8 cellular contexts compared by ENCODE assay signal in the genomic region with DNA sequence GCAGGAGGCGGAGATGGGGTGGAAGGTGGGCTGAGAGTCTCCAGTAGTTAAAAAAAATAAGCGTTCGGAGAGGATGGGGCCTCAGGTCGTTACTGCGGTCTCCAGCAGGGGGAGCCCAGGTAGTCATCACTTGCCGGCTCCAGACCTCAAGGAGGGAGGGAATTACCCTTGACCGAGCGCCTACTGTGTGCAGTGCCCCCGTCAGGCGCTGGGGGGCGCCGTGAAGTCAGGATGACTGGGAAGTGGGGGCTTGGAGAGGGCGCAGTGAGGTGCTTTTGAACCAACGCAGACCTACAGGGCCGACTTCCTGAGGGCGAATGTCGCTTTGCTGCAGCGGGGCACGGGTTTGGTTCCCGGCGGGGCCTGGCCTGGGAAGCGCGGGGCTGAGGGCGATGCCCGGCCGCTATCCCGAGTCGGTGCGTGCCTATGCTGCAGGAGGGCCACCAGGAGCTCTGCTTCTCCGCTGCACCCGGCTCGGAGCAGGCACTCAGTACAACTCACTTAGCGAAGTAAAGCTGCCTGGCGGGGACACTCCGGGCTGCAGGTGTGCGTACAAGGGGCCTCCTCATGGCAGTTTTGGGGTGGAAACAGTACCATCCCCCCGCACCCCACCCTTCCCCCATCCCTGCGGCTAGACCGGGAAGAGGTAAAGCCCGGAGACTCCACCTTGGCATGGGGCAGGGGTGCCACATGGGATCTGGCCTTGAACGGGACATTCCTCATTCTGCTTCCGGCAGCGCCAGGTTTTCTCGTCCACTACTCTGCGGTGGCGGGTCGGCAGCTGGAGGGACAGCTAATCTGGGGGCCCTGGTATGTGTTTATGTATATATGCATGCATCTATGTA.
DNase-seq lines count a peak whose midpoint lies in the region; ATAC-seq and TF ChIP-seq lines count a peak whose summit lies in the region.

No MANE protein-coding gene starts in this region.

- no peak overlapping the region for H3K4ac ChIP-seq in IMR-90 (ENCODE audit: low read depth, low read length)

- no peaks in the 10 kb centered on the region for H3K36me3 Mint-ChIP-seq in activated T-helper 2 cell treated with anti-CD3 and anti-CD28 coated beads, Interferon-gamma antibody, Interleukin-2, Interleukin-4, amounts not matched to agents 10 μg/mL and 5 μg/mL and 100 μg/mL, durations not matched to agents 14 hours and 24 hours and 36 hours (ENCODE audit: low read depth)
- no peaks in the 10 kb centered on the region for H3K36me3 Mint-ChIP-seq in glutamatergic neuron (ENCODE audit: unreplicated experiment)

- H3K27ac Mint-ChIP-seq in activated T-helper 2 cell treated with anti-CD3 and anti-CD28 coated beads, Interferon-gamma antibody, Interleukin-2, Interleukin-4, amounts not matched to agents 10 μg/mL and 5 μg/mL and 100 μg/mL, durations not matched to agents 14 hours and 24 hours and 36 hours, result no peak overlapping the region
- H3K27ac Mint-ChIP-seq in glutamatergic neuron (ENCODE audit: unreplicated experiment), result no peak overlapping the region

- H2BK15ac ChIP-seq in IMR-90 (ENCODE audit: low read depth, low read length), result no peak overlapping the region

- no peak overlapping the region for H2BK120ac ChIP-seq in IMR-90 (ENCODE audit: low read depth, low read length)

- peak; percentile 26 for TF ChIP-seq RAD21 in IMR-90 (IDR thresholded peaks at IDR 0.05; ENCODE audit: low read length)

- no peak overlapping the region for H3K23ac ChIP-seq in IMR-90 (ENCODE audit: low read depth, low read length)

- no peak overlapping the region for H2BK20ac ChIP-seq in IMR-90 (ENCODE audit: low read depth, low read length)

- peaks cover 6% of the 10 kb centered on the region for H3K4me1 Mint-ChIP-seq in activated T-helper 2 cell treated with anti-CD3 and anti-CD28 coated beads, Interferon-gamma antibody, Interleukin-2, Interleukin-4, amounts not matched to agents 10 μg/mL and 5 μg/mL and 100 μg/mL, durations not matched to agents 14 hours and 24 hours and 36 hours (ENCODE audit: low read depth)
- peaks cover 7% of the 10 kb centered on the region for H3K4me1 Mint-ChIP-seq in glutamatergic neuron (ENCODE audit: low read depth, unreplicated experiment)

- H3K56ac ChIP-seq in IMR-90 (ENCODE audit: extremely low read depth, insufficient read depth, low read length), result no peak overlapping the region

- H3K27me3 ChIP-seq in IMR-90 (ENCODE audit: control insufficient read depth, insufficient read depth, low read length), result peaks cover 70% of the 10 kb centered on the region

- no peak for TF ChIP-seq POLR2A in IMR-90 (IDR thresholded peaks at IDR 0.05; ENCODE audit: low read depth, low read length)

- no peak overlapping the region for H3K14ac ChIP-seq in IMR-90 (replicated peaks; ENCODE audit: low read depth, low read length)

- ATAC-seq in GM21528 (IDR thresholded peaks at IDR 0.05; ENCODE audit: low FRiP score, unreplicated experiment) (peak; percentile 71), IMR-90 (ENCODE audit: low read depth) (peak; percentile 89)

- H3K4me3 ChIP-seq in IMR-90 (ENCODE audit: insufficient read depth, low read depth, low read length), result no peak overlapping the region

- H3K27ac ChIP-seq in IMR-90 (ENCODE audit: insufficient read depth, low read length) (no peak overlapping the region), RWPE1 (no peak overlapping the region)

- no peak overlapping the region for H4K5ac ChIP-seq in IMR-90 (ENCODE audit: low read depth, low read length)

- H3K4me2 ChIP-seq in IMR-90 (ENCODE audit: low read depth, low read length), result no peak overlapping the region

- POLR2A ChIA-PET in IMR-90 (lab: Charles Lee; ENCODE audit: unreplicated experiment) (no interaction called here), RWPE1 (lab: Yijun Ruan, JAX; ENCODE audit: low non-redundant PET) (interaction anchor here (0.5 kb wide), 1 partner anchor 53 kb away, joined by 3 read pairs; no protein-coding TSS in a partner anchor)

- no peak overlapping the region for H4K8ac ChIP-seq in IMR-90 (ENCODE audit: low read depth in 2 of 2, low read length in 2 of 2)

- H3K18ac ChIP-seq in IMR-90 (ENCODE audit: low read depth, low read length), result no peak overlapping the region

- H2AK5ac ChIP-seq in IMR-90 (ENCODE audit: low read depth, low read length), result no peak overlapping the region

- H4K91ac ChIP-seq in IMR-90 (ENCODE audit: insufficient read depth, low read depth, low read length), result no peak overlapping the region

- dilution Hi-C loops in IMR-90 (cut with HindIII; ENCODE audit: low sequenced_read_pairs, unreplicated experiment), result no loop called here

- no peak overlapping the region for H2BK5ac ChIP-seq in IMR-90 (ENCODE audit: low read depth, low read length, poor library complexity, severe bottlenecking)

- H3K4me3 Mint-ChIP-seq in activated T-helper 2 cell treated with anti-CD3 and anti-CD28 coated beads, Interferon-gamma antibody, Interleukin-2, Interleukin-4, amounts not matched to agents 10 μg/mL and 5 μg/mL and 100 μg/mL, durations not matched to agents 14 hours and 24 hours and 36 hours (ENCODE audit: low read depth), result no peak overlapping the region
- peak overlapping the region; percentile 26 for H3K4me3 Mint-ChIP-seq in glutamatergic neuron (ENCODE audit: unreplicated experiment)

- no peaks in the 10 kb centered on the region for H3K79me1 ChIP-seq in IMR-90 (ENCODE audit: low read depth in 1 of 2, low read length in 2 of 2)

- peaks cover 70% of the 10 kb centered on the region for H3K27me3 Mint-ChIP-seq in activated T-helper 2 cell treated with anti-CD3 and anti-CD28 coated beads, Interferon-gamma antibody, Interleukin-2, Interleukin-4, amounts not matched to agents 10 μg/mL and 5 μg/mL and 100 μg/mL, durations not matched to agents 14 hours and 24 hours and 36 hours (ENCODE audit: low read depth)
- peaks cover 25% of the 10 kb centered on the region for H3K27me3 Mint-ChIP-seq in glutamatergic neuron (ENCODE audit: unreplicated experiment)

- H3K4me1 ChIP-seq in IMR-90 (ENCODE audit: control insufficient read depth, insufficient read depth, low read length), result no peaks in the 10 kb centered on the region

- DNase-seq in EL (peak; percentile 77), IMR-90 (peak; percentile 50), RWPE1 (ENCODE audit: low spot score) (peak; percentile 89), glutamatergic neuron (peak; percentile 94), renal cortical epithelial cell (ENCODE audit: low read depth) (peak; percentile 37), occipital lobe (lab: John Stamatoyannopoulos, UW) (no peak)
- peak; percentile 68 for DNase-seq in activated T-helper 2 cell treated with anti-CD3 and anti-CD28 coated beads, Interferon-gamma antibody, Interleukin-2, Interleukin-4, amounts not matched to agents 10 μg/mL and 5 μg/mL and 100 μg/mL, durations not matched to agents 14 hours and 24 hours and 36 hours (ENCODE audit: low spot score)

- H3K36me3 ChIP-seq in IMR-90 (ENCODE audit: control insufficient read depth, insufficient read depth, low read length), result no peaks in the 10 kb centered on the region

- BruUV-seq in IMR-90 (replicated peaks; lab: Mats Ljungman, UMichigan), result no TSS peak

- peaks cover 4% of the 10 kb centered on the region for H4K20me1 ChIP-seq in IMR-90 (ENCODE audit: insufficient read depth, low read length)

- peak overlapping the region; percentile 16 for H2AFZ ChIP-seq in IMR-90 (replicated peaks; ENCODE audit: low read length, poor library complexity)

- no peak overlapping the region for H3K9ac ChIP-seq in IMR-90 (ENCODE audit: low read depth, low read length)

- no peak overlapping the region for H2AK9ac ChIP-seq in IMR-90 (replicated peaks; ENCODE audit: low read depth, low read length, poor library complexity)

- TF ChIP-seq CTCF in IMR-90 (conservative IDR thresholded peaks at IDR 0.05; ENCODE audit: low read depth, low read length) (peak; percentile 76), RWPE1 (conservative IDR thresholded peaks at IDR 0.05; ENCODE audit: low read depth) (peak; percentile 98), glutamatergic neuron (IDR thresholded peaks at IDR 0.05; ENCODE audit: partially characterized antibody, unreplicated experiment) (peak; percentile 98)

- H3K9me3 ChIP-seq in IMR-90 (ENCODE audit: control insufficient read depth, insufficient read depth, low read length), result peaks cover 3% of the 10 kb centered on the region; the same call in 1 of the 2 replicates

- intact Hi-C loops in IMR-90 (cut with micrococcal nuclease), result no loop called here
- intact Hi-C loops in activated T-helper 2 cell treated with anti-CD3 and anti-CD28 coated beads, Interferon-gamma antibody, Interleukin-2, Interleukin-4, amounts not matched to agents 10 μg/mL and 5 μg/mL and 100 μg/mL, durations not matched to agents 14 hours and 24 hours and 36 hours (cut with micrococcal nuclease), result loop anchor here (1.0 kb wide), 1 partner anchor 14 kb away; no protein-coding TSS in a partner anchor

- CTCF ChIA-PET in IMR-90 (lab: Yijun Ruan, JAX) (interaction anchor here (0.6 kb wide), 2 partner anchors 58 to 1488 kb away, joined by 3 read pairs; no protein-coding TSS in a partner anchor), RWPE1 (lab: Yijun Ruan, JAX) (interaction anchor here (0.6 to 6.1 kb wide), 16 partner anchors 13 to 455 kb away, joined by 3 to 62 read pairs (median 4); no protein-coding TSS in a partner anchor)

- H3K9me3 Mint-ChIP-seq in activated T-helper 2 cell treated with anti-CD3 and anti-CD28 coated beads, Interferon-gamma antibody, Interleukin-2, Interleukin-4, amounts not matched to agents 10 μg/mL and 5 μg/mL and 100 μg/mL, durations not matched to agents 14 hours and 24 hours and 36 hours, result no peaks in the 10 kb centered on the region
- peaks cover 9% of the 10 kb centered on the region for H3K9me3 Mint-ChIP-seq in glutamatergic neuron (ENCODE audit: unreplicated experiment)

- H3K9me1 ChIP-seq in IMR-90 (ENCODE audit: insufficient read depth, low read length), result no peaks in the 10 kb centered on the region

- in situ Hi-C loops in IMR-90 (cut with MboI; ENCODE audit: low sequenced_read_pairs), result no loop called here

- 10% methylated on average over 23 of the region's 47 CpGs; no CpG with 5 or more reads in 1 of the 2 experiments for WGBS in IMR-90 (ENCODE audit: extremely low coverage in 2 of 2, insufficient read length in 1 of 2), 2 experiments

TF ChIP-seq in IMR-90, 13 proteins besides CTCF, POLR2A, EP300 and RAD21:
- TF ChIP-seq SMC3 (IDR thresholded peaks at IDR 0.05; ENCODE audit: low read depth, low read length), result peak; percentile 36; the same call in 1 of the 2 replicates
- no peak for TF ChIP-seq MXI1 (IDR thresholded peaks at IDR 0.05; ENCODE audit: borderline replicate concordance, low read depth, low read length)
